22 cellular contexts compared by ENCODE assay signal in genomic region chr1:50343323-50343722, GRCh38.
"Had no signal": no experiment of that assay in that cellular context is flagged by ENCODE, and none has a peak within 500 bp of the region (broad histone marks: within the 10 kb centered on the region; RNA-seq: fewer than 3 reads in every experiment).

No MANE protein-coding gene starts in this region.

- DNase-seq: activated B cell treated with CpG ODN at 0.5 μM for 24 hours; activated CD4-positive, alpha-beta T cell treated with anti-CD3 and anti-CD28 coated beads, Interleukin-2, amount 10 ng/mL, durations not matched to agents 24 days and 14 days; activated CD8-positive, alpha-beta memory T cell treated with anti-CD3 and anti-CD28 coated beads, Interleukin-2, amount 50 U/mL, for 48 hours; activated CD8-positive, alpha-beta T cell treated with anti-CD3 and anti-CD28 coated beads, Interleukin-2, amount 10 ng/mL, durations not matched to agents 7 days and 5 days; activated gamma-delta T cell treated with Interleukin-2 at 50 U/mL for 16 hours; activated T-cell treated with anti-CD3 and anti-CD28 coated beads, Interleukin-2, amount 50 U/mL, for 72 hours; amniotic stem cell; body of pancreas; caudate nucleus; foreskin fibroblast; hypothalamus; kidney; left lung; mucosa of descending colon; naive thymus-derived CD4-positive, alpha-beta T cell; ovary; trophoblast cell had no signal

- H3K9me3 Mint-ChIP-seq: activated B cell treated with CpG ODN at 0.5 μM for 24 hours; activated CD4-positive, alpha-beta T cell treated with anti-CD3 and anti-CD28 coated beads, Interleukin-2, amount 10 ng/mL, durations not matched to agents 24 days and 14 days; activated T-cell treated with anti-CD3 and anti-CD28 coated beads, Interleukin-2, amount 50 U/mL, for 72 hours; memory B cell; stimulated activated naive CD8-positive, alpha-beta T cell treated with anti-CD3 and anti-CD28 coated beads, Interleukin-15, Interleukin-2, amounts not matched to agents 100 ng/mL and 50 ng/mL, for 24 hours had no signal

- H3K4me1 ChIP-seq: body of pancreas, left lung, suprapubic skin had no signal

- H3K36me3 ChIP-seq: left lung, ovary, suprapubic skin had no signal

- H3K4me3 Mint-ChIP-seq: activated B cell treated with CpG ODN at 0.5 μM for 24 hours; activated CD4-positive, alpha-beta T cell treated with anti-CD3 and anti-CD28 coated beads, Interleukin-2, amount 10 ng/mL, durations not matched to agents 24 days and 14 days; activated CD8-positive, alpha-beta T cell treated with anti-CD3 and anti-CD28 coated beads, Interleukin-2, amount 10 ng/mL, durations not matched to agents 7 days and 5 days; activated naive CD8-positive, alpha-beta T cell; activated T-cell treated with anti-CD3 and anti-CD28 coated beads, Interleukin-2, amount 50 U/mL, for 72 hours; memory B cell; naive thymus-derived CD4-positive, alpha-beta T cell; stimulated activated naive CD8-positive, alpha-beta T cell treated with anti-CD3 and anti-CD28 coated beads, Interleukin-15, Interleukin-2, amounts not matched to agents 100 ng/mL and 50 ng/mL, for 24 hours had no signal

- H3K4me3 ChIP-seq: body of pancreas, left lung, mucosa of descending colon, ovary, suprapubic skin had no signal

- H3K4me1 Mint-ChIP-seq: activated B cell treated with CpG ODN at 0.5 μM for 24 hours; memory B cell; naive thymus-derived CD4-positive, alpha-beta T cell had no signal

- H3K9me3 ChIP-seq: body of pancreas, mucosa of descending colon, ovary, suprapubic skin had no signal

- H3K27me3 ChIP-seq: body of pancreas, ovary had no signal

- H3K36me3 Mint-ChIP-seq: activated naive CD8-positive, alpha-beta T cell; memory B cell; naive thymus-derived CD4-positive, alpha-beta T cell had no signal

- ATAC-seq: activated CD8-positive, alpha-beta T cell treated with anti-CD3 and anti-CD28 coated beads, Interleukin-2, amount 10 ng/mL, durations not matched to agents 7 days and 5 days; activated T-cell treated with anti-CD3 and anti-CD28 coated beads, Interleukin-2, amount 50 U/mL, for 72 hours; body of pancreas; left lung; mucosa of descending colon; naive thymus-derived CD4-positive, alpha-beta T cell; sciatic nerve had no signal

- H3K27ac Mint-ChIP-seq: activated B cell treated with CpG ODN at 0.5 μM for 24 hours; activated CD4-positive, alpha-beta T cell treated with anti-CD3 and anti-CD28 coated beads, Interleukin-2, amount 10 ng/mL, durations not matched to agents 24 days and 14 days; activated CD8-positive, alpha-beta T cell treated with anti-CD3 and anti-CD28 coated beads, Interleukin-2, amount 10 ng/mL, durations not matched to agents 7 days and 5 days; activated naive CD8-positive, alpha-beta T cell; activated T-cell treated with anti-CD3 and anti-CD28 coated beads, Interleukin-2, amount 50 U/mL, for 72 hours; memory B cell; naive thymus-derived CD4-positive, alpha-beta T cell; stimulated activated naive CD8-positive, alpha-beta T cell treated with anti-CD3 and anti-CD28 coated beads, Interleukin-15, Interleukin-2, amounts not matched to agents 100 ng/mL and 50 ng/mL, for 24 hours had no signal
